1 cellular context compared by ENCODE assay signal in genomic region chr12:120119395-120119973, GRCh38.
TF ChIP-seq lines count a peak whose summit lies in the region.

No MANE protein-coding gene starts in this region.

TF ChIP-seq in K562, 482 proteins besides CTCF, POLR2A, EP300 and RAD21 (continued from another document):
- TF ChIP-seq AFF4 (CRISPR knock-in tag; IDR thresholded peaks at IDR 0.05): no peak
- TF ChIP-seq NFE2 (IDR thresholded peaks at IDR 0.05; ENCODE audit: low read depth): peak; percentile 35; the same call in 1 of the 2 replicates
- TF ChIP-seq CTBP1 (IDR thresholded peaks at IDR 0.05; ENCODE audit: borderline replicate concordance): no peak
- TF ChIP-seq SRF (CRISPR knock-in tag; IDR thresholded peaks at IDR 0.05): no peak
- TF ChIP-seq ZNF316 (IDR thresholded peaks at IDR 0.05): peak; percentile 33
